ENCODE assay signal across 1 cellular context in the genomic region with DNA sequence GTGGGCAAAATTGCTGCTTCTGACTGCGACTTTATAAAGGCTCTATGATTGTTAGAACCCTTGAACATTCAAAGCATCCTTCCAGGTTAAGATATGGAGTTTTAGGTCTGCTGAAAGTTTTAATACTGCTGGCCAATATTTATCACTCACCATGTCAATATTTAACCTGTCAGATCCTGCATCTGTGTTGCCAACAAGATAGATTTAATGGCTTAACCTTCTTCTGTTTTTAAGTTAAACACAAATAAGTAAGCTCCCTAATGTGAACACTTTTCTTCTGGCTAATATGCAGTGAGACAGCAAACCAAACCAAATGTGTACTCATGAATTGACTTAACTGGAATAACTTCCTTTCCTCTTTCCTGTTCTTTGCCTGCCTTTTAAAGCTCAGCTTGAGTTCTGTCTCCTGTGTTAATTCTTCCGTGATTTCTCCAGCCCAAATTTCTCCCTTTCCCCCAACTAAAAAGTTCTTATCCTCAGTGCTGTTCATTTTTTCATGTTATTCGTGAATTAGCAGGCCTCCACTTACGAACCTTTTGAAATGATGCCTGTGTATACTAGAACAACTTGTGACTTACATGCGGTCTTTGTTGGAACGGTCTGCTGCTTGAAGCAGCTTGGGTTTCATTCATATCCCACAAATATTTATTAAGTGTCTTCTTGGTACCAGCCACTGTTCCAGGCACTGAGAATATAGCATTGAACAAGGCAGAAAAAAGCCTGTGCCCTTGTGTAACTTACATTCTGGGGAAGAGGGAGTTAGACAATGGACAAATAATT.
TF ChIP-seq lines count a peak whose summit lies in the region.

No MANE protein-coding gene starts in this region.

TF ChIP-seq in WTC11, 78 proteins besides CTCF, POLR2A, EP300 and RAD21 (continued from another document):
- TF ChIP-seq, protein P1, sequence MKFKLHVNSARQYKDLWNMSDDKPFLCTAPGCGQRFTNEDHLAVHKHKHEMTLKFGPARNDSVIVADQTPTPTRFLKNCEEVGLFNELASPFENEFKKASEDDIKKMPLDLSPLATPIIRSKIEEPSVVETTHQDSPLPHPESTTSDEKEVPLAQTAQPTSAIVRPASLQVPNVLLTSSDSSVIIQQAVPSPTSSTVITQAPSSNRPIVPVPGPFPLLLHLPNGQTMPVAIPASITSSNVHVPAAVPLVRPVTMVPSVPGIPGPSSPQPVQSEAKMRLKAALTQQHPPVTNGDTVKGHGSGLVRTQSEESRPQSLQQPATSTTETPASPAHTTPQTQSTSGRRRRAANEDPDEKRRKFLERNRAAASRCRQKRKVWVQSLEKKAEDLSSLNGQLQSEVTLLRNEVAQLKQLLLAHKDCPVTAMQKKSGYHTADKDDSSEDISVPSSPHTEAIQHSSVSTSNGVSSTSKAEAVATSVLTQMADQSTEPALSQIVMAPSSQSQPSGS (CRISPR knock-in tag; IDR thresholded peaks at IDR 0.05; ENCODE audit: borderline replicate concordance, low read depth): no peak
- TF ChIP-seq NR3C1 (CRISPR knock-in tag; conservative IDR thresholded peaks at IDR 0.05; ENCODE audit: low read depth) (no peak), IRF2 (CRISPR knock-in tag; IDR thresholded peaks at IDR 0.05; ENCODE audit: borderline replicate concordance, low read depth) (no peak), ZNF219 (CRISPR knock-in tag; IDR thresholded peaks at IDR 0.05; ENCODE audit: borderline replicate concordance) (no peak), NFE2L1 (CRISPR knock-in tag; IDR thresholded peaks at IDR 0.05) (no peak), FOXP1 (CRISPR knock-in tag; IDR thresholded peaks at IDR 0.05; ENCODE audit: borderline replicate concordance) (no peak), GABPB1 (CRISPR knock-in tag; IDR thresholded peaks at IDR 0.05) (no peak)
- TF ChIP-seq, protein P2, sequence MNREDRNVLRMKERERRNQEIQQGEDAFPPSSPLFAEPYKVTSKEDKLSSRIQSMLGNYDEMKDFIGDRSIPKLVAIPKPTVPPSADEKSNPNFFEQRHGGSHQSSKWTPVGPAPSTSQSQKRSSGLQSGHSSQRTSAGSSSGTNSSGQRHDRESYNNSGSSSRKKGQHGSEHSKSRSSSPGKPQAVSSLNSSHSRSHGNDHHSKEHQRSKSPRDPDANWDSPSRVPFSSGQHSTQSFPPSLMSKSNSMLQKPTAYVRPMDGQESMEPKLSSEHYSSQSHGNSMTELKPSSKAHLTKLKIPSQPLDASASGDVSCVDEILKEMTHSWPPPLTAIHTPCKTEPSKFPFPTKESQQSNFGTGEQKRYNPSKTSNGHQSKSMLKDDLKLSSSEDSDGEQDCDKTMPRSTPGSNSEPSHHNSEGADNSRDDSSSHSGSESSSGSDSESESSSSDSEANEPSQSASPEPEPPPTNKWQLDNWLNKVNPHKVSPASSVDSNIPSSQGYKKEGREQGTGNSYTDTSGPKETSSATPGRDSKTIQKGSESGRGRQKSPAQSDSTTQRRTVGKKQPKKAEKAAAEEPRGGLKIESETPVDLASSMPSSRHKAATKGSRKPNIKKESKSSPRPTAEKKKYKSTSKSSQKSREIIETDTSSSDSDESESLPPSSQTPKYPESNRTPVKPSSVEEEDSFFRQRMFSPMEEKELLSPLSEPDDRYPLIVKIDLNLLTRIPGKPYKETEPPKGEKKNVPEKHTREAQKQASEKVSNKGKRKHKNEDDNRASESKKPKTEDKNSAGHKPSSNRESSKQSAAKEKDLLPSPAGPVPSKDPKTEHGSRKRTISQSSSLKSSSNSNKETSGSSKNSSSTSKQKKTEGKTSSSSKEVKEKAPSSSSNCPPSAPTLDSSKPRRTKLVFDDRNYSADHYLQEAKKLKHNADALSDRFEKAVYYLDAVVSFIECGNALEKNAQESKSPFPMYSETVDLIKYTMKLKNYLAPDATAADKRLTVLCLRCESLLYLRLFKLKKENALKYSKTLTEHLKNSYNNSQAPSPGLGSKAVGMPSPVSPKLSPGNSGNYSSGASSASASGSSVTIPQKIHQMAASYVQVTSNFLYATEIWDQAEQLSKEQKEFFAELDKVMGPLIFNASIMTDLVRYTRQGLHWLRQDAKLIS (CRISPR knock-in tag; IDR thresholded peaks at IDR 0.05; ENCODE audit: borderline replicate concordance): no peak
- TF ChIP-seq, protein P3, sequence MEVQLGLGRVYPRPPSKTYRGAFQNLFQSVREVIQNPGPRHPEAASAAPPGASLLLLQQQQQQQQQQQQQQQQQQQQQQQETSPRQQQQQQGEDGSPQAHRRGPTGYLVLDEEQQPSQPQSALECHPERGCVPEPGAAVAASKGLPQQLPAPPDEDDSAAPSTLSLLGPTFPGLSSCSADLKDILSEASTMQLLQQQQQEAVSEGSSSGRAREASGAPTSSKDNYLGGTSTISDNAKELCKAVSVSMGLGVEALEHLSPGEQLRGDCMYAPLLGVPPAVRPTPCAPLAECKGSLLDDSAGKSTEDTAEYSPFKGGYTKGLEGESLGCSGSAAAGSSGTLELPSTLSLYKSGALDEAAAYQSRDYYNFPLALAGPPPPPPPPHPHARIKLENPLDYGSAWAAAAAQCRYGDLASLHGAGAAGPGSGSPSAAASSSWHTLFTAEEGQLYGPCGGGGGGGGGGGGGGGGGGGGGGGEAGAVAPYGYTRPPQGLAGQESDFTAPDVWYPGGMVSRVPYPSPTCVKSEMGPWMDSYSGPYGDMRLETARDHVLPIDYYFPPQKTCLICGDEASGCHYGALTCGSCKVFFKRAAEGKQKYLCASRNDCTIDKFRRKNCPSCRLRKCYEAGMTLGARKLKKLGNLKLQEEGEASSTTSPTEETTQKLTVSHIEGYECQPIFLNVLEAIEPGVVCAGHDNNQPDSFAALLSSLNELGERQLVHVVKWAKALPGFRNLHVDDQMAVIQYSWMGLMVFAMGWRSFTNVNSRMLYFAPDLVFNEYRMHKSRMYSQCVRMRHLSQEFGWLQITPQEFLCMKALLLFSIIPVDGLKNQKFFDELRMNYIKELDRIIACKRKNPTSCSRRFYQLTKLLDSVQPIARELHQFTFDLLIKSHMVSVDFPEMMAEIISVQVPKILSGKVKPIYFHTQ (CRISPR knock-in tag; IDR thresholded peaks at IDR 0.05): no peak
- TF ChIP-seq, protein P4, sequence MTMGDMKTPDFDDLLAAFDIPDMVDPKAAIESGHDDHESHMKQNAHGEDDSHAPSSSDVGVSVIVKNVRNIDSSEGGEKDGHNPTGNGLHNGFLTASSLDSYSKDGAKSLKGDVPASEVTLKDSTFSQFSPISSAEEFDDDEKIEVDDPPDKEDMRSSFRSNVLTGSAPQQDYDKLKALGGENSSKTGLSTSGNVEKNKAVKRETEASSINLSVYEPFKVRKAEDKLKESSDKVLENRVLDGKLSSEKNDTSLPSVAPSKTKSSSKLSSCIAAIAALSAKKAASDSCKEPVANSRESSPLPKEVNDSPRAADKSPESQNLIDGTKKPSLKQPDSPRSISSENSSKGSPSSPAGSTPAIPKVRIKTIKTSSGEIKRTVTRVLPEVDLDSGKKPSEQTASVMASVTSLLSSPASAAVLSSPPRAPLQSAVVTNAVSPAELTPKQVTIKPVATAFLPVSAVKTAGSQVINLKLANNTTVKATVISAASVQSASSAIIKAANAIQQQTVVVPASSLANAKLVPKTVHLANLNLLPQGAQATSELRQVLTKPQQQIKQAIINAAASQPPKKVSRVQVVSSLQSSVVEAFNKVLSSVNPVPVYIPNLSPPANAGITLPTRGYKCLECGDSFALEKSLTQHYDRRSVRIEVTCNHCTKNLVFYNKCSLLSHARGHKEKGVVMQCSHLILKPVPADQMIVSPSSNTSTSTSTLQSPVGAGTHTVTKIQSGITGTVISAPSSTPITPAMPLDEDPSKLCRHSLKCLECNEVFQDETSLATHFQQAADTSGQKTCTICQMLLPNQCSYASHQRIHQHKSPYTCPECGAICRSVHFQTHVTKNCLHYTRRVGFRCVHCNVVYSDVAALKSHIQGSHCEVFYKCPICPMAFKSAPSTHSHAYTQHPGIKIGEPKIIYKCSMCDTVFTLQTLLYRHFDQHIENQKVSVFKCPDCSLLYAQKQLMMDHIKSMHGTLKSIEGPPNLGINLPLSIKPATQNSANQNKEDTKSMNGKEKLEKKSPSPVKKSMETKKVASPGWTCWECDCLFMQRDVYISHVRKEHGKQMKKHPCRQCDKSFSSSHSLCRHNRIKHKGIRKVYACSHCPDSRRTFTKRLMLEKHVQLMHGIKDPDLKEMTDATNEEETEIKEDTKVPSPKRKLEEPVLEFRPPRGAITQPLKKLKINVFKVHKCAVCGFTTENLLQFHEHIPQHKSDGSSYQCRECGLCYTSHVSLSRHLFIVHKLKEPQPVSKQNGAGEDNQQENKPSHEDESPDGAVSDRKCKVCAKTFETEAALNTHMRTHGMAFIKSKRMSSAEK (CRISPR knock-in tag; IDR thresholded peaks at IDR 0.05; ENCODE audit: borderline replicate concordance): no peak
